In the genomic region with DNA sequence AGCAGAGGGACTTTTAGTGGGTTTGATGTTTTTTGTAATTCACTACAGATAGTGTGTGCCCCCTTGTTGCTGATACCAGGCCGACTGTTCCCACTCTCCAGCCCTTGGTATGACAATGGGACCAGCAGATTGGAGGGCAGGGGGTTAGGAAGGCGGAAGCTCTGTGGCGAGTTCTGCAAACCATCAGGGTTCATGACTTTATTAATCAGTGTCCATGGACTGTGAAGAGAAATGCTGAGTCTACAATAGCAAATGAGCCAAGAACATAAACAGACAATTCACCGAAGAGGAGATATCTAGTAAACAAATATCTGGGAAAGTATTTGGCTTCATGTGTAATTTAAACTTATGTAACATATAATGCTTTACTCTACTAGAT, we compare ENCODE assay signal across 14 cellular contexts.
DNase-seq lines count a peak whose midpoint lies in the region; ATAC-seq, FAIRE-seq and TF ChIP-seq lines count a peak whose summit lies in the region.
"Had no signal": no experiment of that assay in that cellular context is flagged by ENCODE, and none has a peak within 500 bp of the region (broad histone marks: within the 10 kb centered on the region; RNA-seq: fewer than 3 reads in every experiment).

No MANE protein-coding gene starts in this region.

- peak overlapping the region; percentile 92 for H3K27ac ChIP-seq in HepG2 (ENCODE audit: extremely low read length, insufficient read depth, low read length)

- no peak for TF ChIP-seq RAD21 in HepG2 (CRISPR knock-in tag; IDR thresholded peaks at IDR 0.05)

- H3K79me2 ChIP-seq in HepG2 (ENCODE audit: insufficient read depth, low read length): no peaks in the 10 kb centered on the region

- no peaks in the 10 kb centered on the region for H3K9me3 Mint-ChIP-seq in activated CD4-positive, alpha-beta T cell treated with anti-CD3 and anti-CD28 coated beads, Interleukin-2, amount 10 ng/mL, durations not matched to agents 7 days and 5 days
- H3K9me3 Mint-ChIP-seq in activated naive CD8-positive, alpha-beta T cell (ENCODE audit: low read depth): no peaks in the 10 kb centered on the region
- no peaks in the 10 kb centered on the region for H3K9me3 Mint-ChIP-seq in stimulated activated memory B cell treated with anti-CD40 and anti-IgM and Interleukin-4, amounts not matched to agents 10 μg/mL and 1 μg/mL and 100 μg/mL, for 72 hours

- TSS peak; percentile 47 for BruUV-seq in HepG2 (replicated peaks; lab: Mats Ljungman, UMichigan)

- TF ChIP-seq EP300 in HepG2 (IDR thresholded peaks at IDR 0.05; ENCODE audit: low read depth in 2 of 2, low read length in 2 of 2) (no peak), HepG2 (CRISPR knock-in tag; IDR thresholded peaks at IDR 0.05; ENCODE audit: borderline replicate concordance) (no peak)

- no peak overlapping the region for H2AFZ ChIP-seq in HepG2 (ENCODE audit: low read length)

- H4K20me1 ChIP-seq in HepG2 (ENCODE audit: insufficient read depth, low read length): no peaks in the 10 kb centered on the region

- peaks cover 88% of the 10 kb centered on the region for H3K4me1 ChIP-seq in HepG2 (ENCODE audit: insufficient read depth, low read length)

- TF ChIP-seq CTCF in HepG2 (CRISPR knock-in tag; IDR thresholded peaks at IDR 0.05): no peak

- peak overlapping the region; percentile 90 for H3K27ac Mint-ChIP-seq in activated CD4-positive, alpha-beta T cell treated with anti-CD3 and anti-CD28 coated beads, Interleukin-2, amount 10 ng/mL, durations not matched to agents 7 days and 5 days
- peak overlapping the region; percentile 79 for H3K27ac Mint-ChIP-seq in activated naive CD8-positive, alpha-beta T cell
- H3K27ac Mint-ChIP-seq in stimulated activated memory B cell treated with anti-CD40 and anti-IgM and Interleukin-4, amounts not matched to agents 10 μg/mL and 1 μg/mL and 100 μg/mL, for 72 hours: peak overlapping the region; percentile 90

- no peak for DNase-seq in activated CD4-positive, alpha-beta T cell treated with anti-CD3 and anti-CD28 coated beads, Interleukin-2, amount 10 ng/mL, durations not matched to agents 7 days and 5 days
- no peak for DNase-seq in activated CD4-positive, alpha-beta T cell treated with anti-CD3 and anti-CD28 coated beads for 1 hour
- DNase-seq in HepG2 (ENCODE audit: low spot score) (no peak), cerebellum (ENCODE audit: low spot score) (no peak), SIG-M5 treated with dmso at 0.1 percent for 504 hours (lab: John Stamatoyannopoulos, UW; ENCODE audit: unreplicated experiment) (no peak)
- DNase-seq: DMS79 treated with DMSO at 0.1 percent for 48 hours, NCI-H1092 treated with DMSO at 0.1 percent for 48 hours, NCI-H524 treated with DMSO at 0.1 percent for 48 hours, SIG-M5 had no signal

- peaks cover 74% of the 10 kb centered on the region for H3K4me1 Mint-ChIP-seq in activated CD4-positive, alpha-beta T cell treated with anti-CD3 and anti-CD28 coated beads, Interleukin-2, amount 10 ng/mL, durations not matched to agents 7 days and 5 days
- H3K4me1 Mint-ChIP-seq in activated naive CD8-positive, alpha-beta T cell (ENCODE audit: low read depth): peaks cover 62% of the 10 kb centered on the region
- H3K4me1 Mint-ChIP-seq in stimulated activated memory B cell treated with anti-CD40 and anti-IgM and Interleukin-4, amounts not matched to agents 10 μg/mL and 1 μg/mL and 100 μg/mL, for 72 hours: peaks cover 49% of the 10 kb centered on the region

- H3K27me3 Mint-ChIP-seq in activated CD4-positive, alpha-beta T cell treated with anti-CD3 and anti-CD28 coated beads, Interleukin-2, amount 10 ng/mL, durations not matched to agents 7 days and 5 days: no peaks in the 10 kb centered on the region
- no peaks in the 10 kb centered on the region for H3K27me3 Mint-ChIP-seq in activated naive CD8-positive, alpha-beta T cell
- H3K27me3 Mint-ChIP-seq in stimulated activated memory B cell treated with anti-CD40 and anti-IgM and Interleukin-4, amounts not matched to agents 10 μg/mL and 1 μg/mL and 100 μg/mL, for 72 hours: no peaks in the 10 kb centered on the region

- peaks cover 74% of the 10 kb centered on the region for H3K36me3 Mint-ChIP-seq in activated CD4-positive, alpha-beta T cell treated with anti-CD3 and anti-CD28 coated beads, Interleukin-2, amount 10 ng/mL, durations not matched to agents 7 days and 5 days (ENCODE audit: low read depth)
- H3K36me3 Mint-ChIP-seq in activated naive CD8-positive, alpha-beta T cell: peaks cover 34% of the 10 kb centered on the region
- peaks cover 69% of the 10 kb centered on the region for H3K36me3 Mint-ChIP-seq in stimulated activated memory B cell treated with anti-CD40 and anti-IgM and Interleukin-4, amounts not matched to agents 10 μg/mL and 1 μg/mL and 100 μg/mL, for 72 hours

- H3K4me3 Mint-ChIP-seq in activated CD4-positive, alpha-beta T cell treated with anti-CD3 and anti-CD28 coated beads, Interleukin-2, amount 10 ng/mL, durations not matched to agents 7 days and 5 days: peak overlapping the region; percentile 23
- peak overlapping the region; percentile 70 for H3K4me3 Mint-ChIP-seq in activated naive CD8-positive, alpha-beta T cell
- no peak overlapping the region for H3K4me3 Mint-ChIP-seq in stimulated activated memory B cell treated with anti-CD40 and anti-IgM and Interleukin-4, amounts not matched to agents 10 μg/mL and 1 μg/mL and 100 μg/mL, for 72 hours

- peak overlapping the region; percentile 61 for H3K9ac ChIP-seq in HepG2 (ENCODE audit: insufficient read depth, low read depth, low read length)

- no peak overlapping the region for H3K4me3 ChIP-seq in HepG2 (replicated peaks in 1 of 3; ENCODE audit: insufficient read depth in 1 of 3, low read depth in 2 of 3, low read length in 3 of 3)
- H3K4me3 ChIP-seq: body of pancreas had no signal

- no peaks in the 10 kb centered on the region for H3K9me3 ChIP-seq in HepG2 (ENCODE audit: low read length)
- H3K9me3 ChIP-seq: body of pancreas had no signal

- H3K4me2 ChIP-seq in HepG2 (ENCODE audit: low read depth, low read length): peak overlapping the region; percentile 11; the same call in 1 of the 2 replicates

- POLR2A ChIA-PET in activated CD4-positive, alpha-beta T cell treated with anti-CD3 and anti-CD28 coated beads, Interleukin-2, amount 10 ng/mL, durations not matched to agents 7 days and 5 days (lab: Charles Lee): interaction anchor here (0.5 to 0.6 kb wide), 2 partner anchors 26 to 27 kb away, joined by 3 read pairs; no protein-coding TSS in a partner anchor
- POLR2A ChIA-PET in HepG2 (lab: Yijun Ruan, JAX): interaction anchor here (0.8 to 2.5 kb wide), 6 partner anchors 11 to 51 kb away, joined by 3 to 11 read pairs (median 4); no protein-coding TSS in a partner anchor

- in situ Hi-C loops in HepG2 (cut with HindIII; ENCODE audit: extremely low pct_ligation_motif_present, low pct_unique_long_range_greater_than_20kb): loop anchor here (5.0 kb wide), 1 partner anchor 33 kb away; no protein-coding TSS in a partner anchor

- CTCF ChIA-PET in activated CD4-positive, alpha-beta T cell treated with anti-CD3 and anti-CD28 coated beads, Interleukin-2, amount 10 ng/mL, durations not matched to agents 7 days and 5 days (lab: Charles Lee): interaction anchor here (0.9 to 1.4 kb wide), 7 partner anchors 10 to 731 kb away, joined by 3 to 7 read pairs (median 4); no protein-coding TSS in a partner anchor
- CTCF ChIA-PET in HepG2 (lab: Yijun Ruan, JAX; ENCODE audit: low intra/inter-chr PET ratio, low total read pairs): no interaction called here

- H3K27me3 ChIP-seq in HepG2 (ENCODE audit: control insufficient read depth in 1 of 2, insufficient read depth in 2 of 2, low read length in 2 of 2): no peaks in the 10 kb centered on the region
- H3K27me3 ChIP-seq: body of pancreas had no signal

- TF ChIP-seq POLR2A in HepG2 (IDR thresholded peaks at IDR 0.05; ENCODE audit: insufficient read depth in 1 of 2, low read depth in 2 of 2, low read length in 2 of 2): no peak

- no peak for FAIRE-seq in HepG2 (lab: Jason Lieb, UNC)
- FAIRE-seq: islet of Langerhans had no signal

- H3K36me3 ChIP-seq in HepG2 (replicated peaks in 1 of 2; ENCODE audit: control insufficient read depth in 1 of 2, insufficient read depth in 2 of 2, low read length in 2 of 2): peaks cover 1 to 5% of the 10 kb centered on the region in 2 experiments; a peak in 2 of 5 replicates

- WGBS in HepG2 (ENCODE audit: low lambda C conversion rate): 91% methylated on average over 4 of the region's 4 CpGs

- ATAC-seq in HepG2 (no peak), GM18520 (IDR thresholded peaks at IDR 0.05; ENCODE audit: unreplicated experiment) (no peak)
- ATAC-seq in stimulated activated memory B cell treated with anti-CD40 and anti-IgM and Interleukin-4, amounts not matched to agents 10 μg/mL and 1 μg/mL and 100 μg/mL, for 72 hours: no peak
- ATAC-seq: body of pancreas had no signal

- intact Hi-C loops in HepG2 (cut with micrococcal nuclease; ENCODE audit: unreplicated experiment): no loop called here

TF ChIP-seq in HepG2, 621 proteins besides CTCF, POLR2A, EP300 and RAD21 (continues in another document):
- TF ChIP-seq EEA1 (CRISPR knock-in tag; IDR thresholded peaks at IDR 0.05; ENCODE audit: borderline replicate concordance): no peak
- TF ChIP-seq CBFB (CRISPR knock-in tag; IDR thresholded peaks at IDR 0.05): no peak
- TF ChIP-seq, protein P1, sequence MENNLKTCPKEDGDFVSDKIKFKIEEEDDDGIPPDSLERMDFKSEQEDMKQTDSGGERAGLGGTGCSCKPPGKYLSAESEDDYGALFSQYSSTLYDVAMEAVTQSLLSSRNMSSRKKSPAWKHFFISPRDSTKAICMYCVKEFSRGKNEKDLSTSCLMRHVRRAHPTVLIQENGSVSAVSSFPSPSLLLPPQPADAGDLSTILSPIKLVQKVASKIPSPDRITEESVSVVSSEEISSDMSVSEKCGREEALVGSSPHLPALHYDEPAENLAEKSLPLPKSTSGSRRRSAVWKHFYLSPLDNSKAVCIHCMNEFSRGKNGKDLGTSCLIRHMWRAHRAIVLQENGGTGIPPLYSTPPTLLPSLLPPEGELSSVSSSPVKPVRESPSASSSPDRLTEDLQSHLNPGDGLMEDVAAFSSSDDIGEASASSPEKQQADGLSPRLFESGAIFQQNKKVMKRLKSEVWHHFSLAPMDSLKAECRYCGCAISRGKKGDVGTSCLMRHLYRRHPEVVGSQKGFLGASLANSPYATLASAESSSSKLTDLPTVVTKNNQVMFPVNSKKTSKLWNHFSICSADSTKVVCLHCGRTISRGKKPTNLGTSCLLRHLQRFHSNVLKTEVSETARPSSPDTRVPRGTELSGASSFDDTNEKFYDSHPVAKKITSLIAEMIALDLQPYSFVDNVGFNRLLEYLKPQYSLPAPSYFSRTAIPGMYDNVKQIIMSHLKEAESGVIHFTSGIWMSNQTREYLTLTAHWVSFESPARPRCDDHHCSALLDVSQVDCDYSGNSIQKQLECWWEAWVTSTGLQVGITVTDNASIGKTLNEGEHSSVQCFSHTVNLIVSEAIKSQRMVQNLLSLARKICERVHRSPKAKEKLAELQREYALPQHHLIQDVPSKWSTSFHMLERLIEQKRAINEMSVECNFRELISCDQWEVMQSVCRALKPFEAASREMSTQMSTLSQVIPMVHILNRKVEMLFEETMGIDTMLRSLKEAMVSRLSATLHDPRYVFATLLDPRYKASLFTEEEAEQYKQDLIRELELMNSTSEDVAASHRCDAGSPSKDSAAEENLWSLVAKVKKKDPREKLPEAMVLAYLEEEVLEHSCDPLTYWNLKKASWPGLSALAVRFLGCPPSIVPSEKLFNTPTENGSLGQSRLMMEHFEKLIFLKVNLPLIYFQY (CRISPR knock-in tag; IDR thresholded peaks at IDR 0.05; ENCODE audit: borderline replicate concordance): no peak
- no peak for TF ChIP-seq ZNF841 (CRISPR knock-in tag; IDR thresholded peaks at IDR 0.05; ENCODE audit: borderline replicate concordance)
